Comparison of ENCODE assay signal across 8 cellular contexts in the genomic region with DNA sequence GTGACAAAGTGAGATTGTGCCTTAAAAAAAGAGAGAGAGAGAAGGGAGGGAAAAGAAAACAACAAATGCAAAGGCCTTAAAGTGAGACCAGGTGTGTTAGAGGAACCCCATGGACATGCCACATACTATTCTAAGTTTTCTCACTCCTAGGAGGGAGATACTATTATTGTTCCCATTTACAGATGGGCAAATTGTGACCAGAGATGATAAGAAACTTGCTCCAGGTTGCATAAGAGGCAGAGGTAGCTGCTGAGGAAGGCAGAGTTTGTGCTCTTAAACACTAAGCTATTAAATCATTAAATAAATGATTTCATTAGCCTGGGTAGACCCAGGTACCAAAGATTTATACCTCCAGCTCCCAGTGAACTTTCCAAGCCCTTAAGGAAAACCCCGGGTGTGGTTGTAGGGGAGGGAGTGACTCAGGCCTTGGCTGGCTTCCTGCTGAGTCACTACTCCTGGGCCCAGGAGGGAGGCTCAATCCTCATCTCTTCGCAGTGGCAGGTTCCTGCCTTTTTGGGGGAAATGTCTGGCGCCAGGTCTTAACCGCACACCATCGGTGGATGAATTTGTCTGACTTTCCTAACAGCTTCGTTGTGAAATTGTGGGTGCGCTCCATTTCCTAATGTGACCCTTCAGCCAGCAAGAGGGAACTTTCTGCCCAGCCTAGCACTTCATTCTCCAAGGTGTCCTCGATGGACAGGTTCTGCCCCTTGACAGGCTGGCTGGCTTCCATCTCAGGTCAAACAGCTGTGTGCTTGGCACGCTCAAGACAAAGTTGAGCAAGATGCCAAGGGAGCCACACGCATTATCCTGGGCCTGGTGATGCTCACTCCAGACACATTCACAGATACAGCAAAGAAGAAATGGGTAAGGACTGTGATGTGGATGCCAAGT. TPM values are rescaled to one million over a fixed set of nuclear protein-coding genes. Genes with fewer than 3 reads are reported as not detected.
A peak's percentile ranks its signal among the peaks of the same experiment; 100 is the strongest.
DNase-seq lines count a peak whose midpoint lies in the region; ATAC-seq, FAIRE-seq and TF ChIP-seq lines count a peak whose summit lies in the region.

No MANE protein-coding gene starts in this region.

- H3K4me1 ChIP-seq in PC-3 (ENCODE audit: insufficient read depth, low read length) (peaks cover 38% of the 10 kb centered on the region), K562 (replicated peaks in 1 of 2; ENCODE audit: control insufficient read depth in 2 of 2, insufficient read depth in 2 of 2, low read length in 2 of 2) (peaks cover 38 to 49% of the 10 kb centered on the region in 2 experiments)

- no peaks in the 10 kb centered on the region for H3K9me2 ChIP-seq in PC-3 (replicated peaks; ENCODE audit: low read length)

- H3K36me3 ChIP-seq in PC-3 (ENCODE audit: low read depth, low read length): no peaks in the 10 kb centered on the region
- no peaks in the 10 kb centered on the region for H3K36me3 ChIP-seq in K562 (ENCODE audit: control insufficient read depth, insufficient read depth, low read length)

- CTCF ChIA-PET in PC-3 (lab: Charles Lee) (interaction anchor here (0.6 to 1.1 kb wide), 5 partner anchors 11 to 162 kb away, joined by 3 to 7 read pairs (median 4); no protein-coding TSS in a partner anchor), K562 (lab: Yijun Ruan, JAX; ENCODE audit: low intra/inter-chr PET ratio) (no interaction called here)

- no peak for TF ChIP-seq CTCF in GM12865 (IDR thresholded peaks at IDR 0.05; ENCODE audit: insufficient read depth, low read depth, low read length, missing control alignments)
- no peak for TF ChIP-seq CTCF in PC-3 (conservative IDR thresholded peaks at IDR 0.05; ENCODE audit: low read depth, low read length)
- no peak for TF ChIP-seq CTCF in K562 (IDR thresholded peaks at IDR 0.05 in 2 of 3, conservative IDR thresholded peaks at IDR 0.05 in 1 of 3; ENCODE audit: insufficient read depth in 2 of 3, low read depth in 1 of 3, low read length in 3 of 3)

- H3F3A ChIP-seq in PC-3 (ENCODE audit: low read length, unreplicated experiment): no peaks in the 10 kb centered on the region

- H3K27me3 Mint-ChIP-seq in stimulated activated naive CD8-positive, alpha-beta T cell treated with anti-CD3 and anti-CD28 coated beads, Interleukin-15, amount 100 ng/mL, for 72 hours: peaks cover 6% of the 10 kb centered on the region

- H3K79me2 ChIP-seq in PC-3 (ENCODE audit: low read length) (no peaks in the 10 kb centered on the region), K562 (ENCODE audit: control insufficient read depth, insufficient read depth, low read length) (no peaks in the 10 kb centered on the region)

- FAIRE-seq in K562 (lab: Jason Lieb, UNC): peak; percentile 98

- no peaks in the 10 kb centered on the region for H3K9me3 ChIP-seq in PC-3 (ENCODE audit: low read length)
- H3K9me3 ChIP-seq in K562 (replicated peaks; ENCODE audit: control insufficient read depth, insufficient read depth, low read depth, low read length): no peaks in the 10 kb centered on the region

- WGBS in K562 (ENCODE audit: insufficient coverage, low coverage, missing lambda C conversion rate): 7% methylated on average over 10 of the region's 10 CpGs

- H3K27me3 ChIP-seq in PC-3 (ENCODE audit: low read length) (no peaks in the 10 kb centered on the region), K562 (ENCODE audit: control insufficient read depth in 2 of 2, insufficient read depth in 2 of 2, low read length in 2 of 2) (no peaks in the 10 kb centered on the region)

- H3K4me2 ChIP-seq in PC-3 (ENCODE audit: low read length) (peak overlapping the region; percentile 78), K562 (ENCODE audit: insufficient read depth, low read length) (peak overlapping the region; percentile 64)

- H3K4me3 Mint-ChIP-seq in stimulated activated naive CD8-positive, alpha-beta T cell treated with anti-CD3 and anti-CD28 coated beads, Interleukin-15, amount 100 ng/mL, for 72 hours: peak overlapping the region in 1 of 2 donors; percentile 8

- TF ChIP-seq RAD21 in K562 (CRISPR knock-in tag; conservative IDR thresholded peaks at IDR 0.05 in 1 of 2, IDR thresholded peaks at IDR 0.05 in 1 of 2): no peak; a peak in 1 of 4 replicates

- no peak; the same call in 1 of the 2 replicates for TF ChIP-seq POLR2A in K562 (conservative IDR thresholded peaks at IDR 0.05)

- H4K20me1 ChIP-seq in PC-3 (ENCODE audit: low read length): no peaks in the 10 kb centered on the region
- no peaks in the 10 kb centered on the region for H4K20me1 ChIP-seq in K562 (replicated peaks; ENCODE audit: control insufficient read depth, insufficient read depth, low read length)

- in situ Hi-C loops in K562 (cut with MboI): no loop called here

- DNase-seq in GM12865 (ENCODE audit: low read depth) (peak; percentile 11), PC-3 (peak; percentile 98), K562 (ENCODE audit: extremely low read depth in 1 of 4, low spot score in 3 of 4) (peak; percentile 85 to 90 (median 87)), kidney tubule cell (ENCODE audit: low spot score) (peak; percentile 99), superior temporal gyrus (ENCODE audit: extremely low spot score) (no peak), OCI-M2 (lab: John Stamatoyannopoulos, UW; ENCODE audit: unreplicated experiment) (no peak)
- DNase-seq in stimulated activated naive CD8-positive, alpha-beta T cell treated with anti-CD3 and anti-CD28 coated beads, Interleukin-15, amount 100 ng/mL, for 72 hours: no peak

- peak overlapping the region; percentile 80 for H2AFZ ChIP-seq in PC-3 (ENCODE audit: low read length)
- peak overlapping the region; percentile 89 for H2AFZ ChIP-seq in K562 (ENCODE audit: low read depth, low read length)

- H3K27ac Mint-ChIP-seq in stimulated activated naive CD8-positive, alpha-beta T cell treated with anti-CD3 and anti-CD28 coated beads, Interleukin-15, amount 100 ng/mL, for 72 hours: peak overlapping the region; percentile 27 to 76

- BruUV-seq in PC-3 (replicated peaks; lab: Mats Ljungman, UMichigan): no TSS peak
- BruUV-seq in K562 (replicated peaks; lab: Mats Ljungman, UMichigan): no TSS peak

- H3K27ac ChIP-seq in PC-3 (ENCODE audit: low read length): peak overlapping the region; percentile 97
- H3K27ac ChIP-seq in K562 (ENCODE audit: extremely low read depth, low read depth, low read length): peak overlapping the region; percentile 86

- POLR2A ChIA-PET in PC-3 (lab: Charles Lee; ENCODE audit: unreplicated experiment) (interaction anchor here (0.5 to 0.7 kb wide), 3 partner anchors 9 to 96 kb away, joined by 3 to 29 read pairs (median 4); no protein-coding TSS in a partner anchor), K562 (lab: Yijun Ruan, JAX) (interaction anchor here (0.8 to 1.8 kb wide), 3 partner anchors 8 to 163 kb away, joined by 3 to 9 read pairs (median 3); no protein-coding TSS in a partner anchor)

- H3K9me1 ChIP-seq in K562 (ENCODE audit: control insufficient read depth, insufficient read depth, low read length): no peaks in the 10 kb centered on the region

- intact Hi-C loops in PC-3 (cut with micrococcal nuclease) (loop anchor here (1.0 to 5.0 kb wide), 4 partner anchors 28 to 162 kb away; no protein-coding TSS in a partner anchor), K562 (cut with micrococcal nuclease) (no loop called here)

- peak; percentile 96 for ATAC-seq in PC-3
- peak; percentile 82 for ATAC-seq in K562
- peak; percentile 51 for ATAC-seq in stimulated activated naive CD8-positive, alpha-beta T cell treated with anti-CD3 and anti-CD28 coated beads, Interleukin-15, amount 100 ng/mL, for 72 hours
- no peak for ATAC-seq in HG02981 (IDR thresholded peaks at IDR 0.05; ENCODE audit: unreplicated experiment)

- H3K9ac ChIP-seq in PC-3 (ENCODE audit: low read length) (peak overlapping the region; percentile 56), K562 (ENCODE audit: insufficient read depth in 1 of 2, low read depth in 2 of 2, low read length in 2 of 2) (peak overlapping the region; percentile 54 to 87; a peak in 3 of 4 replicates)

- H3K9me3 Mint-ChIP-seq in stimulated activated naive CD8-positive, alpha-beta T cell treated with anti-CD3 and anti-CD28 coated beads, Interleukin-15, amount 100 ng/mL, for 72 hours: no peaks in the 10 kb centered on the region

- H3K4me3 ChIP-seq in GM12865 (ENCODE audit: low read depth, low read length) (no peak overlapping the region), PC-3 (ENCODE audit: low read length) (peak overlapping the region; percentile 44; the same call in 1 of the 2 replicates), K562 (no peak overlapping the region)

- TF ChIP-seq EP300 in K562 (IDR thresholded peaks at IDR 0.05; ENCODE audit: low read length): peak; percentile 76

- H3K4me1 Mint-ChIP-seq in stimulated activated naive CD8-positive, alpha-beta T cell treated with anti-CD3 and anti-CD28 coated beads, Interleukin-15, amount 100 ng/mL, for 72 hours: peaks cover 55% of the 10 kb centered on the region

TF ChIP-seq in K562, 482 proteins besides CTCF, POLR2A, EP300 and RAD21 (continues in another document):
- peak; percentile 82 for TF ChIP-seq CEBPB (tag; IDR thresholded peaks at IDR 0.05)
- no peak for TF ChIP-seq ZBTB17 (CRISPR knock-in tag; IDR thresholded peaks at IDR 0.05)

RNA-seq across cellular contexts. Expression of a gene that starts 33.4 kb away (rescaled TPM):
- 10.5 and 12.8 TPM in 2 replicates for total RNA-seq in PC-3 (2014; rRNA removed)
- total RNA-seq in K562 (2011; cell fraction: chromatin; rRNA removed; ENCODE audit: low replicate concordance): 6.8 and 11.6 TPM in 2 replicates
- total RNA-seq in K562 (2011; cell fraction: nucleolus; rRNA removed): 3.7 and 3.8 TPM in 2 replicates
- 6.5 and 12.5 TPM in 2 replicates for total RNA-seq in K562 (2011; cell fraction: nucleoplasm; rRNA removed)
- 3.8 and 5.0 TPM in 2 replicates for total RNA-seq in K562 (2014; rRNA removed)
- total RNA-seq in K562 (2014; rRNA removed; fragmentation: Illumina TruSeq; extraction: Trizol): 6.7 and 7.1 TPM in 2 replicates
- 7.1 TPM in 2 replicates for total RNA-seq in K562 (2015; rRNA removed; fragmentation: Illumina TruSeq; extraction: Trizol)
- 10.2 and 10.7 TPM in 2 replicates for total RNA-seq in K562 (2021)
- polyA plus RNA-seq in K562 (2011; rRNA removed): 3.8 and 4.8 TPM in 2 replicates
- 3.3 and 3.5 TPM in 2 replicates for polyA plus RNA-seq in K562 (2011; cell fraction: cytosol; rRNA removed)
- 2.5 and 3.5 TPM in 2 replicates for polyA plus RNA-seq in K562 (2011; cell fraction: nucleus; rRNA removed)
- polyA plus RNA-seq in K562 (2012): 4.9 and 6.3 TPM in 2 replicates
- 5.7 and 5.8 TPM in 2 replicates for polyA plus RNA-seq in K562 (2014; fragmentation: Illumina TruSeq; extraction: Trizol)
- polyA plus RNA-seq in K562 (2014; fragmentation: Nextera tagmentation; extraction: Ambion mirVana): under 1 TPM; 0.56 to 0.65 TPM
- 3.5 and 4.0 TPM in 2 replicates for polyA plus RNA-seq in K562 (2014; rRNA removed)
- polyA minus RNA-seq in K562 (2011; rRNA and poly(A)+ RNA removed): 3.3 and 4.6 TPM in 2 replicates
- polyA minus RNA-seq in K562 (2011; cell fraction: cytosol; rRNA and poly(A)+ RNA removed): 2.5 and 3.1 TPM in 2 replicates
- polyA minus RNA-seq in K562 (2011; cell fraction: nucleus; rRNA and poly(A)+ RNA removed): 1.5 and 2.2 TPM in 2 replicates

Comparison
In these comparisons a context has a peak if more than half of its experiments do, and no peak if none do; other contexts are left out.
1. DNase-seq: peak in GM12865 (single experiment), PC-3 (single experiment), K562 (4 of 4) and kidney tubule cell (single experiment); none in stimulated activated naive CD8-positive, alpha-beta T cell treated with anti-CD3 and anti-CD28 coated beads, Interleukin-15, amount 100 ng/mL, for 72 hours (0 of 2), superior temporal gyrus (single experiment) and OCI-M2 (single experiment).